In genomic region chr22:22200569-22201184, GRCh38 we compare ENCODE assay signal across 15 cellular contexts. TPM values are rescaled to one million over a fixed set of nuclear protein-coding genes. Genes with fewer than 3 reads are reported as not detected.
DNase-seq lines count a peak whose midpoint lies in the region; ATAC-seq, FAIRE-seq and TF ChIP-seq lines count a peak whose summit lies in the region.
"Had no signal": no experiment of that assay in that cellular context is flagged by ENCODE, and none has a peak within 500 bp of the region (broad histone marks: within the 10 kb centered on the region; RNA-seq: fewer than 3 reads in every experiment).

No MANE protein-coding gene starts in this region.

- TF ChIP-seq CTCF in OCI-LY1 (IDR thresholded peaks at IDR 0.05; ENCODE audit: low read length) (no peak), osteoblast (IDR thresholded peaks at IDR 0.05; ENCODE audit: extremely low read depth, low read depth, low read length) (no peak), HepG2 (CRISPR knock-in tag; IDR thresholded peaks at IDR 0.05) (no peak), D721Med (IDR thresholded peaks at IDR 0.05; ENCODE audit: insufficient read depth, missing control alignments) (no peak), PC-3 (conservative IDR thresholded peaks at IDR 0.05; ENCODE audit: low read depth, low read length) (no peak), gastroesophageal sphincter (IDR thresholded peaks at IDR 0.05) (no peak)

- peak overlapping the region in 4 of 11 experiments; percentile 27 to 65 (median 50); a peak in 5 of 22 replicates for H3K9ac ChIP-seq in BLaER1 treated with 17β-estradiol and CSF1 and Interleukin-3, amounts not matched to agents 10 nM and 100 nM
- H3K9ac ChIP-seq in OCI-LY1 (ENCODE audit: low read length) (peak overlapping the region; percentile 19; the same call in 1 of the 2 replicates), HepG2 (ENCODE audit: insufficient read depth, low read depth, low read length) (no peak overlapping the region), PC-3 (ENCODE audit: low read length) (no peak overlapping the region)

- no peaks in the 10 kb centered on the region for H3K9me2 ChIP-seq in OCI-LY1 (ENCODE audit: low read depth, low read length)
- H3K9me2 ChIP-seq in PC-3 (replicated peaks; ENCODE audit: low read length), result no peaks in the 10 kb centered on the region

- no peak for TF ChIP-seq RAD21 in HepG2 (CRISPR knock-in tag; IDR thresholded peaks at IDR 0.05)

- intact Hi-C loops in HepG2 (cut with micrococcal nuclease; ENCODE audit: unreplicated experiment) (no loop called here), PC-3 (cut with micrococcal nuclease) (no loop called here)

- peak; percentile 45 for DNase-seq in osteoblast (ENCODE audit: insufficient read length, low spot score, missing footprints)
- no peak for DNase-seq in HepG2 (ENCODE audit: low spot score)
- DNase-seq in D721Med (ENCODE audit: insufficient read length, low spot score), result no peak
- no peak for DNase-seq in PC-3

- no peaks in the 10 kb centered on the region; a peak in 1 of 22 replicates for H4K20me1 ChIP-seq in BLaER1 treated with 17β-estradiol and CSF1 and Interleukin-3, amounts not matched to agents 10 nM and 100 nM
- H4K20me1 ChIP-seq in OCI-LY1 (ENCODE audit: insufficient read depth, low read length) (no peaks in the 10 kb centered on the region), osteoblast (ENCODE audit: insufficient read depth, low read length) (no peaks in the 10 kb centered on the region), HepG2 (ENCODE audit: insufficient read depth, low read length) (no peaks in the 10 kb centered on the region), PC-3 (ENCODE audit: low read length) (no peaks in the 10 kb centered on the region)

- FAIRE-seq in HepG2 (lab: Jason Lieb, UNC) (no peak), D721Med (lab: Jason Lieb, UNC) (no peak)
- FAIRE-seq: A549, H54, RCC 7860 had no signal

- in situ Hi-C loops in HepG2 (cut with HindIII; ENCODE audit: extremely low pct_ligation_motif_present, low pct_unique_long_range_greater_than_20kb), result loop anchor here (25.0 kb wide), 1 partner anchor 137 kb away; no protein-coding TSS in a partner anchor

- CTCF ChIA-PET in HepG2 (lab: Yijun Ruan, JAX; ENCODE audit: low intra/inter-chr PET ratio, low total read pairs) (no interaction called here), PC-3 (lab: Charles Lee) (interaction anchor here (0.6 kb wide), 1 partner anchor 35 kb away, joined by 3 read pairs; no protein-coding TSS in a partner anchor)

- H3K79me2 ChIP-seq in OCI-LY1 (ENCODE audit: insufficient read depth, low read length), result 0 out of 2 replicates have a peak, but pooled peaks cover 9% of the 10 kb centered on the region
- no peaks in the 10 kb centered on the region for H3K79me2 ChIP-seq in osteoblast (ENCODE audit: insufficient read depth, low read length)
- no peaks in the 10 kb centered on the region for H3K79me2 ChIP-seq in HepG2 (ENCODE audit: insufficient read depth, low read length)
- H3K79me2 ChIP-seq in PC-3 (ENCODE audit: low read length), result no peaks in the 10 kb centered on the region

- peak overlapping the region in 4 of 11 experiments; percentile 1 to 54 (median 25); a peak in 4 of 22 replicates for H3K27ac ChIP-seq in BLaER1 treated with 17β-estradiol and CSF1 and Interleukin-3, amounts not matched to agents 10 nM and 100 nM
- H3K27ac ChIP-seq in OCI-LY1 (ENCODE audit: low read depth, low read length, poor library complexity, severe bottlenecking) (peak overlapping the region; percentile 96), osteoblast (ENCODE audit: low read depth, low read length) (no peak overlapping the region), HepG2 (ENCODE audit: extremely low read length, insufficient read depth, low read length) (no peak overlapping the region), PC-3 (ENCODE audit: low read length) (no peak overlapping the region), gastroesophageal sphincter (no peak overlapping the region)
- H3K27ac ChIP-seq: A549, SK-N-MC had no signal

- peaks cover 0 to 7% (median 0%) of the 10 kb centered on the region in 11 experiments; a peak in 2 of 22 replicates for H3K9me3 ChIP-seq in BLaER1 treated with 17β-estradiol and CSF1 and Interleukin-3, amounts not matched to agents 10 nM and 100 nM (replicated peaks in 1 of 11)
- no peaks in the 10 kb centered on the region for H3K9me3 ChIP-seq in OCI-LY1 (ENCODE audit: low read length)
- H3K9me3 ChIP-seq in osteoblast (ENCODE audit: low read depth, low read length), result no peaks in the 10 kb centered on the region
- no peaks in the 10 kb centered on the region for H3K9me3 ChIP-seq in HepG2 (ENCODE audit: low read length)
- no peaks in the 10 kb centered on the region for H3K9me3 ChIP-seq in PC-3 (ENCODE audit: low read length)
- H3K9me3 ChIP-seq in gastroesophageal sphincter, result no peaks in the 10 kb centered on the region
- H3K9me3 ChIP-seq: A549 had no signal

- H2AFZ ChIP-seq in OCI-LY1 (ENCODE audit: low read length), result no peak overlapping the region
- H2AFZ ChIP-seq in osteoblast (ENCODE audit: low read length), result no peak overlapping the region
- H2AFZ ChIP-seq in HepG2 (ENCODE audit: low read length), result no peak overlapping the region
- H2AFZ ChIP-seq in PC-3 (ENCODE audit: low read length), result no peak overlapping the region

- H3K4me1 ChIP-seq in BLaER1 treated with 17β-estradiol and CSF1 and Interleukin-3, amounts not matched to agents 10 nM and 100 nM, result peaks cover 7 to 78% (median 61%) of the 10 kb centered on the region in 10 experiments; a peak in 19 of 20 replicates
- H3K4me1 ChIP-seq in OCI-LY1 (ENCODE audit: insufficient read depth, low read length, severe bottlenecking) (peaks cover 75% of the 10 kb centered on the region), osteoblast (ENCODE audit: insufficient read depth, low read length) (no peaks in the 10 kb centered on the region), HepG2 (ENCODE audit: insufficient read depth, low read length) (no peaks in the 10 kb centered on the region), PC-3 (ENCODE audit: insufficient read depth, low read length) (no peaks in the 10 kb centered on the region), gastroesophageal sphincter (no peaks in the 10 kb centered on the region)
- H3K4me1 ChIP-seq: A549 had no signal

- POLR2A ChIA-PET in HepG2 (lab: Yijun Ruan, JAX) (no interaction called here), PC-3 (lab: Charles Lee; ENCODE audit: unreplicated experiment) (no interaction called here)

- ATAC-seq in HG03135 (IDR thresholded peaks at IDR 0.05; ENCODE audit: unreplicated experiment), result peak; percentile 4
- no peak; the same call in 2 of the 3 replicates for ATAC-seq in HepG2
- no peak for ATAC-seq in PC-3
- ATAC-seq in gastroesophageal sphincter, result no peak
- ATAC-seq: T-cell had no signal

- WGBS in HepG2 (ENCODE audit: low lambda C conversion rate), result 48% methylated on average over 4 of the region's 4 CpGs
- no CpG with 5 or more reads among the region's 4 CpGs for WGBS in gastroesophageal sphincter (ENCODE audit: low coverage in 1 of 2), 2 donors

- no peaks in the 10 kb centered on the region for H3F3A ChIP-seq in OCI-LY1 (ENCODE audit: insufficient read depth, low read length)
- no peaks in the 10 kb centered on the region for H3F3A ChIP-seq in PC-3 (ENCODE audit: low read length, unreplicated experiment)

- no peaks in the 10 kb centered on the region for H3K36me3 ChIP-seq in BLaER1 treated with 17β-estradiol and CSF1 and Interleukin-3, amounts not matched to agents 10 nM and 100 nM
- H3K36me3 ChIP-seq in OCI-LY1 (ENCODE audit: insufficient read depth, low read length), result peaks cover 12% of the 10 kb centered on the region; the same call in 1 of the 2 replicates
- no peaks in the 10 kb centered on the region for H3K36me3 ChIP-seq in osteoblast (ENCODE audit: insufficient read depth, low read length)
- H3K36me3 ChIP-seq in HepG2 (replicated peaks in 1 of 2; ENCODE audit: control insufficient read depth in 1 of 2, insufficient read depth in 2 of 2, low read length in 2 of 2), result no peaks in the 10 kb centered on the region
- no peaks in the 10 kb centered on the region for H3K36me3 ChIP-seq in PC-3 (ENCODE audit: low read depth, low read length)
- H3K36me3 ChIP-seq in gastroesophageal sphincter, result no peaks in the 10 kb centered on the region

- TF ChIP-seq EP300 in HepG2 (IDR thresholded peaks at IDR 0.05; ENCODE audit: low read depth in 2 of 2, low read length in 2 of 2) (no peak), HepG2 (CRISPR knock-in tag; IDR thresholded peaks at IDR 0.05; ENCODE audit: borderline replicate concordance) (no peak), gastroesophageal sphincter (IDR thresholded peaks at IDR 0.05) (no peak)

- no peaks in the 10 kb centered on the region for H3K27me3 ChIP-seq in BLaER1 treated with 17β-estradiol and CSF1 and Interleukin-3, amounts not matched to agents 10 nM and 100 nM
- H3K27me3 ChIP-seq in OCI-LY1 (ENCODE audit: insufficient read depth, low read length), result no peaks in the 10 kb centered on the region
- H3K27me3 ChIP-seq in osteoblast (ENCODE audit: insufficient read depth, low read length), result peaks cover 19% of the 10 kb centered on the region
- H3K27me3 ChIP-seq in HepG2 (ENCODE audit: control insufficient read depth in 1 of 2, insufficient read depth in 2 of 2, low read length in 2 of 2), result peaks cover 1 to 32% of the 10 kb centered on the region in 2 experiments
- peaks cover 18% of the 10 kb centered on the region for H3K27me3 ChIP-seq in PC-3 (ENCODE audit: low read length)
- peaks cover 82% of the 10 kb centered on the region for H3K27me3 ChIP-seq in gastroesophageal sphincter

- no peak overlapping the region for H3K4me3 ChIP-seq in BLaER1 treated with 17β-estradiol and CSF1 and Interleukin-3, amounts not matched to agents 10 nM and 100 nM
- H3K4me3 ChIP-seq in OCI-LY1 (ENCODE audit: low read depth, low read length, poor library complexity, severe bottlenecking) (peak overlapping the region; percentile 8), osteoblast (ENCODE audit: insufficient read depth, low read length) (no peak overlapping the region), HepG2 (replicated peaks in 1 of 3; ENCODE audit: insufficient read depth in 1 of 3, low read depth in 2 of 3, low read length in 3 of 3) (no peak overlapping the region), PC-3 (ENCODE audit: low read length) (no peak overlapping the region), gastroesophageal sphincter (no peak overlapping the region)
- H3K4me3 ChIP-seq: A549, SK-N-MC had no signal

- TF ChIP-seq POLR2A in HepG2 (IDR thresholded peaks at IDR 0.05; ENCODE audit: insufficient read depth in 1 of 2, low read depth in 2 of 2, low read length in 2 of 2) (no peak), gastroesophageal sphincter (IDR thresholded peaks at IDR 0.05) (no peak)

- BruUV-seq in HepG2 (replicated peaks; lab: Mats Ljungman, UMichigan) (no TSS peak), PC-3 (replicated peaks; lab: Mats Ljungman, UMichigan) (no TSS peak)

- peak overlapping the region in 9 of 11 experiments; percentile 58 to 90 (median 81); a peak in 18 of 22 replicates for H3K4me2 ChIP-seq in BLaER1 treated with 17β-estradiol and CSF1 and Interleukin-3, amounts not matched to agents 10 nM and 100 nM
- H3K4me2 ChIP-seq in OCI-LY1 (ENCODE audit: low read length) (peak overlapping the region; percentile 59; the same call in 1 of the 2 replicates), osteoblast (ENCODE audit: insufficient read depth, low read length) (no peak overlapping the region), HepG2 (ENCODE audit: low read depth, low read length) (no peak overlapping the region), PC-3 (ENCODE audit: low read length) (no peak overlapping the region)
- H3K4me2 ChIP-seq: A549 had no signal

RNA-seq across cellular contexts. Expression of gene VPREB1, which starts 43.9 kb away (rescaled TPM):
- not detected in 2 replicates for total RNA-seq in osteoblast
- total RNA-seq in HepG2 (2016; rRNA removed; fragmentation: Illumina TruSeq; extraction: Trizol), result not detected in 2 replicates
- not detected in 2 replicates for total RNA-seq in HepG2 (2016; cell fraction: cytosol; rRNA removed; fragmentation: Illumina TruSeq; extraction: Trizol; ENCODE audit: low read depth)
- not detected in 2 replicates for total RNA-seq in HepG2 (2016; cell fraction: insoluble cytoplasmic fraction; rRNA removed; fragmentation: Illumina TruSeq; extraction: Trizol)
- total RNA-seq in HepG2 (2016; cell fraction: membrane; rRNA removed; fragmentation: Illumina TruSeq; extraction: Trizol), result not detected in 2 replicates
- not detected in 2 replicates for total RNA-seq in HepG2 (2016; cell fraction: nucleus; rRNA removed; fragmentation: Illumina TruSeq; extraction: Trizol)
- not detected in 2 replicates for polyA plus RNA-seq in HepG2 (2011; rRNA removed)
- not detected in 2 replicates for polyA plus RNA-seq in HepG2 (2011; cell fraction: cytosol; rRNA removed)
- not detected in 2 replicates for polyA plus RNA-seq in HepG2 (2011; cell fraction: nucleus; rRNA removed)
- polyA plus RNA-seq in HepG2 (2012), result not detected in 2 replicates
- not detected in 2 replicates for polyA plus RNA-seq in HepG2 (2016; cell fraction: cytosol; fragmentation: Illumina TruSeq; extraction: Trizol; ENCODE audit: low read depth)
- not detected in 2 replicates for polyA plus RNA-seq in HepG2 (2016; cell fraction: insoluble cytoplasmic fraction; fragmentation: Illumina TruSeq; extraction: Trizol; ENCODE audit: low read depth)
- polyA plus RNA-seq in HepG2 (2016; cell fraction: membrane; fragmentation: Illumina TruSeq; extraction: Trizol; ENCODE audit: low read depth), result not detected in 2 replicates
- not detected in 2 replicates for polyA plus RNA-seq in HepG2 (2016; cell fraction: nucleus; fragmentation: Illumina TruSeq; extraction: Trizol; ENCODE audit: insufficient read depth, low read depth)
- not detected in 2 replicates for polyA minus RNA-seq in HepG2 (2011; rRNA and poly(A)+ RNA removed; ENCODE audit: low replicate concordance)
- polyA minus RNA-seq in HepG2 (2011; cell fraction: cytosol; rRNA and poly(A)+ RNA removed), result not detected in 2 replicates
- polyA minus RNA-seq in HepG2 (2011; cell fraction: nucleus; rRNA and poly(A)+ RNA removed), result not detected in 2 replicates
- total RNA-seq in PC-3 (2014; rRNA removed), result not detected in 2 replicates
- total RNA-seq in gastroesophageal sphincter, result not detected
- total RNA-seq: Right ventricle myocardium superior, T-cell had no signal
- polyA plus RNA-seq: A549, CD14-positive monocyte had no signal

Comparison
In these comparisons a context has a peak if more than half of its experiments do, and no peak if none do; other contexts are left out.
1. H3K4me2 ChIP-seq: peak in BLaER1 treated with 17β-estradiol and CSF1 and Interleukin-3, amounts not matched to agents 10 nM and 100 nM (9 of 11) and OCI-LY1 (single experiment); none in osteoblast (single experiment), HepG2 (single experiment) and PC-3 (single experiment).